11 cellular contexts compared by ENCODE assay signal in the genomic region with DNA sequence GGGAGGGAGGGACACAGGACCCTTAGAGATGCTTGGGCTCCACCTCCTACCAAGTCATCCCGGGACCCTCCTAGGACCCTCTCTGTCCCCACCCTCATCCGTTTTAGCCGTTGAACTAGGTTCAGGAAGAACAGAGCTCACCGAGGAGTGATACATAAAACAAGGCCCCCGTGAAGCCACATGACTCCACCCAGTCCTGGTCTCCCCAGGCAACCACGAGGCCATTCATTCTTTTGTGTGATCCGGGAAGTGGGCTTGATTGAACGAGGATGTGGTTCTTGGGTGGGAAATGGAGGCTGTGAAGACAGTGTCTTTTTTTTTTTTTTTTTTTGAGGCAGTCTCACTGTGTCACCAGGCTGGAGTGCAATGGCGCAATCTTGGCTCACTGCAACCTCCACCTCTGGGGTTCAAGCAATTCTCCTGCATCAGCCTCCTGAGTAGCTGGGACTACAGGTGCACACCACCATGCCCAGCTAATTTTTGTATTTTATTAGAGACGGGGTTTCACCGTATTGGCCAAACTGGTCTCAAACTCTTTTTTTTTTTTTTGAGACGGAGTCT.
DNase-seq lines count a peak whose midpoint lies in the region; ATAC-seq and TF ChIP-seq lines count a peak whose summit lies in the region.
"Had no signal": no experiment of that assay in that cellular context is flagged by ENCODE, and none has a peak within 500 bp of the region (broad histone marks: within the 10 kb centered on the region; RNA-seq: fewer than 3 reads in every experiment).

No MANE protein-coding gene starts in this region.

- H3K36me3 ChIP-seq in BLaER1, result no peaks in the 10 kb centered on the region
- H3K36me3 ChIP-seq: sigmoid colon had no signal

- no peak overlapping the region for H3K4me3 ChIP-seq in BLaER1
- H3K4me3 ChIP-seq: sigmoid colon, SK-N-MC had no signal

- in situ Hi-C loops in GM13976 (cut with MboI; ENCODE audit: low sequenced_read_pairs, unreplicated experiment), result no loop called here

- ATAC-seq in HG02588 (IDR thresholded peaks at IDR 0.05; ENCODE audit: unreplicated experiment) (no peak), HG03378 (IDR thresholded peaks at IDR 0.05; ENCODE audit: unreplicated experiment) (no peak)

- TF ChIP-seq CTCF in GM13976 (IDR thresholded peaks at IDR 0.05; ENCODE audit: borderline replicate concordance, control extremely low read depth, extremely low read depth, insufficient read depth, missing control alignments), result no peak

- no peak overlapping the region for H3K9ac ChIP-seq in BLaER1

- no peak overlapping the region for H3K27ac ChIP-seq in BLaER1
- H3K27ac ChIP-seq: sigmoid colon, SK-N-MC had no signal

- DNase-seq in T-helper 22 cell (ENCODE audit: low read depth) (peak; percentile 82), GM13976 (ENCODE audit: low spot score) (no peak), cortex of kidney (lab: John Stamatoyannopoulos, UW) (no peak)
- peak; percentile 80 for DNase-seq in activated effector memory CD4-positive, alpha-beta T cell treated with Interleukin-2 at 50 U/mL for 16 hours
- DNase-seq in stimulated activated CD4-positive, alpha-beta T cell treated with anti-CD3 and anti-CD28 coated beads, Interleukin-15, amount 100 ng/mL, for 48 hours (ENCODE audit: low read depth in 2 of 2), result peak; percentile 45 to 53
- DNase-seq: NCI-H1105, sigmoid colon had no signal

- peaks cover 4% of the 10 kb centered on the region; the same call in 1 of the 2 replicates for H3K27me3 ChIP-seq in BLaER1

- H3K9me3 ChIP-seq in BLaER1, result peaks cover 13% of the 10 kb centered on the region; the same call in 1 of the 2 replicates
- H3K9me3 ChIP-seq: sigmoid colon had no signal

- peaks cover 43% of the 10 kb centered on the region for H3K4me1 ChIP-seq in BLaER1

- H4K20me1 ChIP-seq in BLaER1, result no peaks in the 10 kb centered on the region

- peak overlapping the region; percentile 50 for H3K4me2 ChIP-seq in BLaER1

Comparison
In these comparisons a context has a peak if more than half of its experiments do, and no peak if none do; other contexts are left out.
1. DNase-seq: peak in T-helper 22 cell (single experiment), activated effector memory CD4-positive, alpha-beta T cell treated with Interleukin-2 at 50 U/mL for 16 hours (single experiment) and stimulated activated CD4-positive, alpha-beta T cell treated with anti-CD3 and anti-CD28 coated beads, Interleukin-15, amount 100 ng/mL, for 48 hours (2 of 2); none in GM13976 (single experiment) and cortex of kidney (single experiment).